ENCODE assay signal across 1 cellular context in the genomic region with DNA sequence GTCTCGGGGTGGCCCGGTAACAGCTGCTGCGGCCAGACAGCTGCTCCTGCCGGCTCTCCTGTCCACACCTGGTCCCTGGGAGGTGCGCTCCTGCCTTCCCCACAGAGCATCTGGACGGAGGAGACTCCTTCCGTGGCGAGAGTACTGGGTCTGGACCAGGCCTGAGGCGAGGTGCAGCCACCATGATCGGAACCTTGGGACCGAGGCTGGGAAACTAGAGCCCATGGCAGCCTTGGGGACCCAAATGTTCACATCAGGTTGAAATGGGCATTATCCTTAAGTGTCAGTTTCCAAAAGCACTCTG.
TF ChIP-seq lines count a peak whose summit lies in the region.

No MANE protein-coding gene starts in this region.

TF ChIP-seq in K562, 482 proteins besides CTCF, POLR2A, EP300 and RAD21 (continued from another document and continues in another):
- TF ChIP-seq, protein P1, sequence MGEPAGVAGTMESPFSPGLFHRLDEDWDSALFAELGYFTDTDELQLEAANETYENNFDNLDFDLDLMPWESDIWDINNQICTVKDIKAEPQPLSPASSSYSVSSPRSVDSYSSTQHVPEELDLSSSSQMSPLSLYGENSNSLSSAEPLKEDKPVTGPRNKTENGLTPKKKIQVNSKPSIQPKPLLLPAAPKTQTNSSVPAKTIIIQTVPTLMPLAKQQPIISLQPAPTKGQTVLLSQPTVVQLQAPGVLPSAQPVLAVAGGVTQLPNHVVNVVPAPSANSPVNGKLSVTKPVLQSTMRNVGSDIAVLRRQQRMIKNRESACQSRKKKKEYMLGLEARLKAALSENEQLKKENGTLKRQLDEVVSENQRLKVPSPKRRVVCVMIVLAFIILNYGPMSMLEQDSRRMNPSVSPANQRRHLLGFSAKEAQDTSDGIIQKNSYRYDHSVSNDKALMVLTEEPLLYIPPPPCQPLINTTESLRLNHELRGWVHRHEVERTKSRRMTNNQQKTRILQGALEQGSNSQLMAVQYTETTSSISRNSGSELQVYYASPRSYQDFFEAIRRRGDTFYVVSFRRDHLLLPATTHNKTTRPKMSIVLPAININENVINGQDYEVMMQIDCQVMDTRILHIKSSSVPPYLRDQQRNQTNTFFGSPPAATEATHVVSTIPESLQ (CRISPR knock-in tag; IDR thresholded peaks at IDR 0.05), result no peak
- TF ChIP-seq, protein P2, sequence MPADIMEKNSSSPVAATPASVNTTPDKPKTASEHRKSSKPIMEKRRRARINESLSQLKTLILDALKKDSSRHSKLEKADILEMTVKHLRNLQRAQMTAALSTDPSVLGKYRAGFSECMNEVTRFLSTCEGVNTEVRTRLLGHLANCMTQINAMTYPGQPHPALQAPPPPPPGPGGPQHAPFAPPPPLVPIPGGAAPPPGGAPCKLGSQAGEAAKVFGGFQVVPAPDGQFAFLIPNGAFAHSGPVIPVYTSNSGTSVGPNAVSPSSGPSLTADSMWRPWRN (IDR thresholded peaks at IDR 0.05; ENCODE audit: low read depth), result no peak
- TF ChIP-seq TOE1 (IDR thresholded peaks at IDR 0.05; ENCODE audit: borderline replicate concordance) (no peak), TOE1 (CRISPR knock-in tag; IDR thresholded peaks at IDR 0.05; ENCODE audit: borderline replicate concordance, low read depth) (no peak), XRCC5 (IDR thresholded peaks at IDR 0.05; ENCODE audit: low read depth, low read length) (no peak), GTF2E2 (tag; IDR thresholded peaks at IDR 0.05) (no peak), ZFPM2 (CRISPR knock-in tag; IDR thresholded peaks at IDR 0.05) (no peak), ZKSCAN3 (CRISPR knock-in tag; IDR thresholded peaks at IDR 0.05) (no peak), RUNX1 (IDR thresholded peaks at IDR 0.05; ENCODE audit: low read depth) (no peak), BRF1 (IDR thresholded peaks at IDR 0.05; ENCODE audit: borderline replicate concordance, extremely low read depth, insufficient read length) (no peak), ETS2 (tag; IDR thresholded peaks at IDR 0.05; ENCODE audit: borderline replicate concordance, poor library complexity, severe bottlenecking) (no peak), DDX20 (tag; IDR thresholded peaks at IDR 0.05; ENCODE audit: low read depth) (no peak), GATA2 (CRISPR knock-in tag; IDR thresholded peaks at IDR 0.05) (no peak), ZKSCAN8 (CRISPR knock-in tag; IDR thresholded peaks at IDR 0.05) (no peak), YY1 (IDR thresholded peaks at IDR 0.05; ENCODE audit: borderline replicate concordance in 1 of 3, control insufficient read depth in 1 of 3, extremely low read depth in 1 of 3, insufficient read depth in 3 of 3, insufficient read length in 1 of 3, insufficient replicate concordance in 2 of 3, low read depth in 1 of 3, low read length in 2 of 3) (peak in 1 of 3 experiments; percentile 46), BHLHE40 (IDR thresholded peaks at IDR 0.05; ENCODE audit: low read length) (no peak), PRMT5 (CRISPR knock-in tag; IDR thresholded peaks at IDR 0.05) (no peak), ZNF23 (CRISPR knock-in tag; IDR thresholded peaks at IDR 0.05) (no peak), TRIM24 (IDR thresholded peaks at IDR 0.05) (no peak), CBFA2T2 (conservative IDR thresholded peaks at IDR 0.05) (no peak), ATF7 (IDR thresholded peaks at IDR 0.05) (no peak), SETDB1 (IDR thresholded peaks at IDR 0.05; ENCODE audit: low read length) (no peak), EWSR1 (IDR thresholded peaks at IDR 0.05; ENCODE audit: borderline replicate concordance, low read depth, partially characterized antibody) (no peak), TEAD1 (CRISPR knock-in tag; IDR thresholded peaks at IDR 0.05) (no peak), SRSF3 (IDR thresholded peaks at IDR 0.05; ENCODE audit: insufficient read depth, low read length) (no peak), ZBTB7A (IDR thresholded peaks at IDR 0.05; ENCODE audit: borderline replicate concordance, control insufficient read depth, low read depth, low read length) (0 out of 2 replicates have a peak, but pooled peaks have one; percentile 0)
- TF ChIP-seq, protein P3, sequence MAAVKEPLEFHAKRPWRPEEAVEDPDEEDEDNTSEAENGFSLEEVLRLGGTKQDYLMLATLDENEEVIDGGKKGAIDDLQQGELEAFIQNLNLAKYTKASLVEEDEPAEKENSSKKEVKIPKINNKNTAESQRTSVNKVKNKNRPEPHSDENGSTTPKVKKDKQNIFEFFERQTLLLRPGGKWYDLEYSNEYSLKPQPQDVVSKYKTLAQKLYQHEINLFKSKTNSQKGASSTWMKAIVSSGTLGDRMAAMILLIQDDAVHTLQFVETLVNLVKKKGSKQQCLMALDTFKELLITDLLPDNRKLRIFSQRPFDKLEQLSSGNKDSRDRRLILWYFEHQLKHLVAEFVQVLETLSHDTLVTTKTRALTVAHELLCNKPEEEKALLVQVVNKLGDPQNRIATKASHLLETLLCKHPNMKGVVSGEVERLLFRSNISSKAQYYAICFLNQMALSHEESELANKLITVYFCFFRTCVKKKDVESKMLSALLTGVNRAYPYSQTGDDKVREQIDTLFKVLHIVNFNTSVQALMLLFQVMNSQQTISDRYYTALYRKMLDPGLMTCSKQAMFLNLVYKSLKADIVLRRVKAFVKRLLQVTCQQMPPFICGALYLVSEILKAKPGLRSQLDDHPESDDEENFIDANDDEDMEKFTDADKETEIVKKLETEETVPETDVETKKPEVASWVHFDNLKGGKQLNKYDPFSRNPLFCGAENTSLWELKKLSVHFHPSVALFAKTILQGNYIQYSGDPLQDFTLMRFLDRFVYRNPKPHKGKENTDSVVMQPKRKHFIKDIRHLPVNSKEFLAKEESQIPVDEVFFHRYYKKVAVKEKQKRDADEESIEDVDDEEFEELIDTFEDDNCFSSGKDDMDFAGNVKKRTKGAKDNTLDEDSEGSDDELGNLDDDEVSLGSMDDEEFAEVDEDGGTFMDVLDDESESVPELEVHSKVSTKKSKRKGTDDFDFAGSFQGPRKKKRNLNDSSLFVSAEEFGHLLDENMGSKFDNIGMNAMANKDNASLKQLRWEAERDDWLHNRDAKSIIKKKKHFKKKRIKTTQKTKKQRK (IDR thresholded peaks at IDR 0.05; ENCODE audit: borderline replicate concordance, low read depth, low read length), result no peak
- TF ChIP-seq, protein P4, sequence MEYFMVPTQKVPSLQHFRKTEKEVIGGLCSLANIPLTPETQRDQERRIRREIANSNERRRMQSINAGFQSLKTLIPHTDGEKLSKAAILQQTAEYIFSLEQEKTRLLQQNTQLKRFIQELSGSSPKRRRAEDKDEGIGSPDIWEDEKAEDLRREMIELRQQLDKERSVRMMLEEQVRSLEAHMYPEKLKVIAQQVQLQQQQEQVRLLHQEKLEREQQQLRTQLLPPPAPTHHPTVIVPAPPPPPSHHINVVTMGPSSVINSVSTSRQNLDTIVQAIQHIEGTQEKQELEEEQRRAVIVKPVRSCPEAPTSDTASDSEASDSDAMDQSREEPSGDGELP (CRISPR knock-in tag; IDR thresholded peaks at IDR 0.05; ENCODE audit: borderline replicate concordance), result peak; percentile 88
- TF ChIP-seq, protein P5, sequence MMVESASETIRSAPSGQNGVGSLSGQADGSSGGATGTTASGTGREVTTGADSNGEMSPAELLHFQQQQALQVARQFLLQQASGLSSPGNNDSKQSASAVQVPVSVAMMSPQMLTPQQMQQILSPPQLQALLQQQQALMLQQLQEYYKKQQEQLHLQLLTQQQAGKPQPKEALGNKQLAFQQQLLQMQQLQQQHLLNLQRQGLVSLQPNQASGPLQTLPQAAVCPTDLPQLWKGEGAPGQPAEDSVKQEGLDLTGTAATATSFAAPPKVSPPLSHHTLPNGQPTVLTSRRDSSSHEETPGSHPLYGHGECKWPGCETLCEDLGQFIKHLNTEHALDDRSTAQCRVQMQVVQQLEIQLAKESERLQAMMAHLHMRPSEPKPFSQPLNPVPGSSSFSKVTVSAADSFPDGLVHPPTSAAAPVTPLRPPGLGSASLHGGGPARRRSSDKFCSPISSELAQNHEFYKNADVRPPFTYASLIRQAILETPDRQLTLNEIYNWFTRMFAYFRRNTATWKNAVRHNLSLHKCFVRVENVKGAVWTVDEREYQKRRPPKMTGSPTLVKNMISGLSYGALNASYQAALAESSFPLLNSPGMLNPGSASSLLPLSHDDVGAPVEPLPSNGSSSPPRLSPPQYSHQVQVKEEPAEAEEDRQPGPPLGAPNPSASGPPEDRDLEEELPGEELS (CRISPR knock-in tag; IDR thresholded peaks at IDR 0.05; ENCODE audit: borderline replicate concordance), result no peak
- TF ChIP-seq, protein P6, sequence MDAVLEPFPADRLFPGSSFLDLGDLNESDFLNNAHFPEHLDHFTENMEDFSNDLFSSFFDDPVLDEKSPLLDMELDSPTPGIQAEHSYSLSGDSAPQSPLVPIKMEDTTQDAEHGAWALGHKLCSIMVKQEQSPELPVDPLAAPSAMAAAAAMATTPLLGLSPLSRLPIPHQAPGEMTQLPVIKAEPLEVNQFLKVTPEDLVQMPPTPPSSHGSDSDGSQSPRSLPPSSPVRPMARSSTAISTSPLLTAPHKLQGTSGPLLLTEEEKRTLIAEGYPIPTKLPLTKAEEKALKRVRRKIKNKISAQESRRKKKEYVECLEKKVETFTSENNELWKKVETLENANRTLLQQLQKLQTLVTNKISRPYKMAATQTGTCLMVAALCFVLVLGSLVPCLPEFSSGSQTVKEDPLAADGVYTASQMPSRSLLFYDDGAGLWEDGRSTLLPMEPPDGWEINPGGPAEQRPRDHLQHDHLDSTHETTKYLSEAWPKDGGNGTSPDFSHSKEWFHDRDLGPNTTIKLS (IDR thresholded peaks at IDR 0.05; ENCODE audit: borderline replicate concordance, low read depth), result no peak
- TF ChIP-seq, protein P7, sequence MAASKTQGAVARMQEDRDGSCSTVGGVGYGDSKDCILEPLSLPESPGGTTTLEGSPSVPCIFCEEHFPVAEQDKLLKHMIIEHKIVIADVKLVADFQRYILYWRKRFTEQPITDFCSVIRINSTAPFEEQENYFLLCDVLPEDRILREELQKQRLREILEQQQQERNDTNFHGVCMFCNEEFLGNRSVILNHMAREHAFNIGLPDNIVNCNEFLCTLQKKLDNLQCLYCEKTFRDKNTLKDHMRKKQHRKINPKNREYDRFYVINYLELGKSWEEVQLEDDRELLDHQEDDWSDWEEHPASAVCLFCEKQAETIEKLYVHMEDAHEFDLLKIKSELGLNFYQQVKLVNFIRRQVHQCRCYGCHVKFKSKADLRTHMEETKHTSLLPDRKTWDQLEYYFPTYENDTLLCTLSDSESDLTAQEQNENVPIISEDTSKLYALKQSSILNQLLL (CRISPR knock-in tag; IDR thresholded peaks at IDR 0.05; ENCODE audit: borderline replicate concordance), result no peak
- TF ChIP-seq, protein P8, sequence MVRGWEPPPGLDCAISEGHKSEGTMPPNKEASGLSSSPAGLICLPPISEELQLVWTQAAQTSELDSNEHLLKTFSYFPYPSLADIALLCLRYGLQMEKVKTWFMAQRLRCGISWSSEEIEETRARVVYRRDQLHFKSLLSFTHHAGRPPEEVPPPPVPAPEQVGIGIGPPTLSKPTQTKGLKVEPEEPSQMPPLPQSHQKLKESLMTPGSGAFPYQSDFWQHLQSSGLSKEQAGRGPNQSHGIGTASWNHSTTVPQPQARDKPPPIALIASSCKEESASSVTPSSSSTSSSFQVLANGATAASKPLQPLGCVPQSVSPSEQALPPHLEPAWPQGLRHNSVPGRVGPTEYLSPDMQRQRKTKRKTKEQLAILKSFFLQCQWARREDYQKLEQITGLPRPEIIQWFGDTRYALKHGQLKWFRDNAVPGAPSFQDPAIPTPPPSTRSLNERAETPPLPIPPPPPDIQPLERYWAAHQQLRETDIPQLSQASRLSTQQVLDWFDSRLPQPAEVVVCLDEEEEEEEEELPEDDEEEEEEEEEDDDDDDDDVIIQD (CRISPR knock-in tag; IDR thresholded peaks at IDR 0.05), result no peak
- TF ChIP-seq, protein P9, sequence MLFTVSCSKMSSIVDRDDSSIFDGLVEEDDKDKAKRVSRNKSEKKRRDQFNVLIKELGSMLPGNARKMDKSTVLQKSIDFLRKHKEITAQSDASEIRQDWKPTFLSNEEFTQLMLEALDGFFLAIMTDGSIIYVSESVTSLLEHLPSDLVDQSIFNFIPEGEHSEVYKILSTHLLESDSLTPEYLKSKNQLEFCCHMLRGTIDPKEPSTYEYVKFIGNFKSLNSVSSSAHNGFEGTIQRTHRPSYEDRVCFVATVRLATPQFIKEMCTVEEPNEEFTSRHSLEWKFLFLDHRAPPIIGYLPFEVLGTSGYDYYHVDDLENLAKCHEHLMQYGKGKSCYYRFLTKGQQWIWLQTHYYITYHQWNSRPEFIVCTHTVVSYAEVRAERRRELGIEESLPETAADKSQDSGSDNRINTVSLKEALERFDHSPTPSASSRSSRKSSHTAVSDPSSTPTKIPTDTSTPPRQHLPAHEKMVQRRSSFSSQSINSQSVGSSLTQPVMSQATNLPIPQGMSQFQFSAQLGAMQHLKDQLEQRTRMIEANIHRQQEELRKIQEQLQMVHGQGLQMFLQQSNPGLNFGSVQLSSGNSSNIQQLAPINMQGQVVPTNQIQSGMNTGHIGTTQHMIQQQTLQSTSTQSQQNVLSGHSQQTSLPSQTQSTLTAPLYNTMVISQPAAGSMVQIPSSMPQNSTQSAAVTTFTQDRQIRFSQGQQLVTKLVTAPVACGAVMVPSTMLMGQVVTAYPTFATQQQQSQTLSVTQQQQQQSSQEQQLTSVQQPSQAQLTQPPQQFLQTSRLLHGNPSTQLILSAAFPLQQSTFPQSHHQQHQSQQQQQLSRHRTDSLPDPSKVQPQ (CRISPR knock-in tag; IDR thresholded peaks at IDR 0.05; ENCODE audit: borderline replicate concordance), result no peak
- TF ChIP-seq, protein P10, sequence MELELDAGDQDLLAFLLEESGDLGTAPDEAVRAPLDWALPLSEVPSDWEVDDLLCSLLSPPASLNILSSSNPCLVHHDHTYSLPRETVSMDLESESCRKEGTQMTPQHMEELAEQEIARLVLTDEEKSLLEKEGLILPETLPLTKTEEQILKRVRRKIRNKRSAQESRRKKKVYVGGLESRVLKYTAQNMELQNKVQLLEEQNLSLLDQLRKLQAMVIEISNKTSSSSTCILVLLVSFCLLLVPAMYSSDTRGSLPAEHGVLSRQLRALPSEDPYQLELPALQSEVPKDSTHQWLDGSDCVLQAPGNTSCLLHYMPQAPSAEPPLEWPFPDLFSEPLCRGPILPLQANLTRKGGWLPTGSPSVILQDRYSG (tag; conservative IDR thresholded peaks at IDR 0.05; ENCODE audit: low read depth), result no peak
- TF ChIP-seq, protein P11, sequence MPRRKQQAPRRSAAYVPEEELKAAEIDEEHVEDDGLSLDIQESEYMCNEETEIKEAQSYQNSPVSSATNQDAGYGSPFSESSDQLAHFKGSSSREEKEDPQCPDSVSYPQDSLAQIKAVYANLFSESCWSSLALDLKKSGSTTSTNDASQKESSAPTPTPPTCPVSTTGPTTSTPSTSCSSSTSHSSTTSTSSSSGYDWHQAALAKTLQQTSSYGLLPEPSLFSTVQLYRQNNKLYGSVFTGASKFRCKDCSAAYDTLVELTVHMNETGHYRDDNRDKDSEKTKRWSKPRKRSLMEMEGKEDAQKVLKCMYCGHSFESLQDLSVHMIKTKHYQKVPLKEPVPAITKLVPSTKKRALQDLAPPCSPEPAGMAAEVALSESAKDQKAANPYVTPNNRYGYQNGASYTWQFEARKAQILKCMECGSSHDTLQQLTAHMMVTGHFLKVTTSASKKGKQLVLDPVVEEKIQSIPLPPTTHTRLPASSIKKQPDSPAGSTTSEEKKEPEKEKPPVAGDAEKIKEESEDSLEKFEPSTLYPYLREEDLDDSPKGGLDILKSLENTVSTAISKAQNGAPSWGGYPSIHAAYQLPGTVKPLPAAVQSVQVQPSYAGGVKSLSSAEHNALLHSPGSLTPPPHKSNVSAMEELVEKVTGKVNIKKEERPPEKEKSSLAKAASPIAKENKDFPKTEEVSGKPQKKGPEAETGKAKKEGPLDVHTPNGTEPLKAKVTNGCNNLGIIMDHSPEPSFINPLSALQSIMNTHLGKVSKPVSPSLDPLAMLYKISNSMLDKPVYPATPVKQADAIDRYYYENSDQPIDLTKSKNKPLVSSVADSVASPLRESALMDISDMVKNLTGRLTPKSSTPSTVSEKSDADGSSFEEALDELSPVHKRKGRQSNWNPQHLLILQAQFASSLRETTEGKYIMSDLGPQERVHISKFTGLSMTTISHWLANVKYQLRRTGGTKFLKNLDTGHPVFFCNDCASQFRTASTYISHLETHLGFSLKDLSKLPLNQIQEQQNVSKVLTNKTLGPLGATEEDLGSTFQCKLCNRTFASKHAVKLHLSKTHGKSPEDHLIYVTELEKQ (CRISPR knock-in tag; IDR thresholded peaks at IDR 0.05), result no peak
